ENCODE assay signal across 21 cellular contexts in the genomic region with DNA sequence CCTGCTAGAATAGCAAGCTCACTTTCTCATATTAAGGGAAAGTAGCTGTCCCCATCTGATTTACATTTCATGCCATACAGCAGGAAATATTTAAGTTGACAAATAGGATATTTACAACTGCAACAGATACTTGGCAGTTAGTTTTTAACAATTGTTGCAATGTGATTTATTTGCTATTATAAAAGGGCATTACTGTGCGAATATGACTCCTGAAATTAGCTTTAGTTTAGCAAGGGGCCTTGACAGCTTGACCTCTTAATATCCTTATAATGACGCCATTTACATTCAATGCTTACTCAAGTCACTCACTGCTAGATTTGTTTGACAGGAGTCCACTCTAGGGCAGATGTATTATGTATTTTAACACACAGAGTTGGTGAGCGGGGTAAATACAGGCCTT. TPM values are rescaled to one million over a fixed set of nuclear protein-coding genes. Genes with fewer than 3 reads are reported as not detected.
A peak's percentile ranks its signal among the peaks of the same experiment; 100 is the strongest.
DNase-seq lines count a peak whose midpoint lies in the region; ATAC-seq, FAIRE-seq and TF ChIP-seq lines count a peak whose summit lies in the region.
"Had no signal": no experiment of that assay in that cellular context is flagged by ENCODE, and none has a peak within 500 bp of the region (broad histone marks: within the 10 kb centered on the region; RNA-seq: fewer than 3 reads in every experiment).

No MANE protein-coding gene starts in this region.

- 95% methylated on average over 3 of the region's 3 CpGs for WGBS in A549 (ENCODE audit: missing lambda C conversion rate)

- no peak for TF ChIP-seq EP300 in A549 (IDR thresholded peaks at IDR 0.05)

- peak; percentile 49 for FAIRE-seq in A549 (lab: Jason Lieb, UNC)
- FAIRE-seq: D721Med, GM12878 had no signal

- no peak overlapping the region for H3K4me3 Mint-ChIP-seq in T-helper 17 cell
- H3K4me3 Mint-ChIP-seq: B cell; CD4-positive, CD25-positive, alpha-beta regulatory T cell; CD8-positive, alpha-beta T cell; GM23338; H9 had no signal

- no peak for TF ChIP-seq RAD21 in A549 (conservative IDR thresholded peaks at IDR 0.05 in 1 of 2, IDR thresholded peaks at IDR 0.05 in 1 of 2)

- no peaks in the 10 kb centered on the region for H3K9me3 ChIP-seq in A549
- no peaks in the 10 kb centered on the region for H3K9me3 ChIP-seq in HEK293 (ENCODE audit: control insufficient read depth, insufficient read depth, low read depth, low read length)
- no peaks in the 10 kb centered on the region for H3K9me3 ChIP-seq in SK-N-MC (ENCODE audit: low read depth, low read length)
- no peaks in the 10 kb centered on the region for H3K9me3 ChIP-seq in T-helper 17 cell (ENCODE audit: control insufficient read depth, low read length, poor library complexity, severe bottlenecking)
- H3K9me3 ChIP-seq: BLaER1 had no signal

- H3K4me1 ChIP-seq in A549 (no peaks in the 10 kb centered on the region), HEK293 (ENCODE audit: control insufficient read depth, insufficient read depth, low read length) (no peaks in the 10 kb centered on the region)
- H3K4me1 ChIP-seq: BLaER1 had no signal

- CTCF ChIA-PET in A549 (lab: Yijun Ruan, JAX) = interaction anchor here (2.0 to 2.2 kb wide), 2 partner anchors 370 to 373 kb away, joined by 9 to 10 read pairs; no protein-coding TSS in a partner anchor
- CTCF ChIA-PET in HEK293 (lab: Yijun Ruan, JAX) = interaction anchor here (1.2 kb wide), 1 partner anchor 9 kb away, joined by 7 read pairs; no protein-coding TSS in a partner anchor

- H3K27me3 Mint-ChIP-seq in T-helper 17 cell = no peaks in the 10 kb centered on the region
- H3K27me3 Mint-ChIP-seq: B cell had no signal

- ATAC-seq in A549 (no peak), GM19035 (IDR thresholded peaks at IDR 0.05; ENCODE audit: unreplicated experiment) (no peak), T-helper 17 cell (no peak)
- ATAC-seq: CD8-positive, alpha-beta T cell; GM12878; GM23338; HCT116 had no signal

- no peak overlapping the region for H3K9ac ChIP-seq in SK-N-MC (ENCODE audit: insufficient read length)
- H3K9ac ChIP-seq: BLaER1 had no signal

- H3K27ac Mint-ChIP-seq in T-helper 17 cell = no peak overlapping the region
- H3K27ac Mint-ChIP-seq: B cell; CD4-positive, CD25-positive, alpha-beta regulatory T cell; CD8-positive, alpha-beta T cell; GM23338; H9 had no signal

- TF ChIP-seq CTCF in A549 (IDR thresholded peaks at IDR 0.05) = no peak
- TF ChIP-seq CTCF in HEK293 (tag by site-specific recombination; IDR thresholded peaks at IDR 0.05) = no peak

- no peak overlapping the region for H3K4me3 ChIP-seq in A549
- no peak overlapping the region for H3K4me3 ChIP-seq in HEK293 (ENCODE audit: low read depth, low read length)
- no peak overlapping the region for H3K4me3 ChIP-seq in SK-N-MC
- H3K4me3 ChIP-seq: BLaER1, GM12878, GM23338 had no signal

- DNase-seq in A549 (ENCODE audit: low read depth in 1 of 2, low spot score in 1 of 2) (no peak), NCI-H69 (lab: John Stamatoyannopoulos, UW) (peak; percentile 83), SK-N-MC (ENCODE audit: low read depth, low spot score) (no peak), dermis blood vessel endothelial cell (no peak), T-helper 17 cell (no peak)
- DNase-seq: CD4-positive, CD25-positive, alpha-beta regulatory T cell; CD8-positive, alpha-beta T cell; DMS 273 treated with DMSO at 0.1 percent for 48 hours; DMS79; EL; GDM1; H9 had no signal

- no peak overlapping the region for H3K4me2 ChIP-seq in A549
- H3K4me2 ChIP-seq: BLaER1, GM23338 had no signal

- H3K36me3 Mint-ChIP-seq in T-helper 17 cell (ENCODE audit: low read depth) = peaks cover 2% of the 10 kb centered on the region
- H3K36me3 Mint-ChIP-seq: CD4-positive, CD25-positive, alpha-beta regulatory T cell; CD8-positive, alpha-beta T cell had no signal

- POLR2A ChIA-PET in A549 (lab: Yijun Ruan, JAX) (no interaction called here), HEK293 (lab: Yijun Ruan, JAX) (interaction anchor here (0.7 kb wide), 1 partner anchor 966 kb away, joined by 3 read pairs; no protein-coding TSS in a partner anchor)

- no peak for TF ChIP-seq POLR2A in A549 (IDR thresholded peaks at IDR 0.05; ENCODE audit: low read length)

- no peaks in the 10 kb centered on the region for H3K36me3 ChIP-seq in HEK293 (ENCODE audit: control insufficient read depth in 2 of 2, insufficient read depth in 1 of 2, low read length in 2 of 2)
- H3K36me3 ChIP-seq in SK-N-MC (ENCODE audit: insufficient read depth, low read length) = no peaks in the 10 kb centered on the region
- H3K36me3 ChIP-seq: BLaER1 had no signal

- H3K27ac ChIP-seq in A549 = no peak overlapping the region
- no peak overlapping the region for H3K27ac ChIP-seq in HEK293 (ENCODE audit: extremely low read depth, low read depth, low read length)
- H3K27ac ChIP-seq in SK-N-MC = peak overlapping the region; percentile 7; the same call in 1 of the 2 replicates
- H3K27ac ChIP-seq: BLaER1, C4-2B had no signal

- no peaks in the 10 kb centered on the region for H3K4me1 Mint-ChIP-seq in T-helper 17 cell
- H3K4me1 Mint-ChIP-seq: B cell; CD4-positive, CD25-positive, alpha-beta regulatory T cell had no signal

TF ChIP-seq in A549, 52 proteins besides CTCF, POLR2A, EP300 and RAD21:
- TF ChIP-seq KDM1A (IDR thresholded peaks at IDR 0.05; ENCODE audit: low read depth) (no peak), MYC (IDR thresholded peaks at IDR 0.05; ENCODE audit: borderline replicate concordance, low read length) (no peak), GATA3 (IDR thresholded peaks at IDR 0.05; ENCODE audit: borderline replicate concordance) (no peak), RNF2 (IDR thresholded peaks at IDR 0.05; ENCODE audit: borderline replicate concordance, low read depth) (no peak), ZFP36 (IDR thresholded peaks at IDR 0.05; ENCODE audit: borderline replicate concordance, partially characterized antibody) (no peak)

TF ChIP-seq in HEK293, 187 proteins besides CTCF, POLR2A, EP300 and RAD21:
- TF ChIP-seq ZNF621 (tag by site-specific recombination; IDR thresholded peaks at IDR 0.05) = no peak
- TF ChIP-seq ZNF670 (tag by site-specific recombination; IDR thresholded peaks at IDR 0.05; ENCODE audit: low read depth) = no peak
- 0 out of 2 replicates have a peak, but pooled peaks have one; percentile 2 for TF ChIP-seq GLI2 (tag by site-specific recombination; IDR thresholded peaks at IDR 0.05; ENCODE audit: borderline replicate concordance, low read depth)
- TF ChIP-seq, protein P1, sequence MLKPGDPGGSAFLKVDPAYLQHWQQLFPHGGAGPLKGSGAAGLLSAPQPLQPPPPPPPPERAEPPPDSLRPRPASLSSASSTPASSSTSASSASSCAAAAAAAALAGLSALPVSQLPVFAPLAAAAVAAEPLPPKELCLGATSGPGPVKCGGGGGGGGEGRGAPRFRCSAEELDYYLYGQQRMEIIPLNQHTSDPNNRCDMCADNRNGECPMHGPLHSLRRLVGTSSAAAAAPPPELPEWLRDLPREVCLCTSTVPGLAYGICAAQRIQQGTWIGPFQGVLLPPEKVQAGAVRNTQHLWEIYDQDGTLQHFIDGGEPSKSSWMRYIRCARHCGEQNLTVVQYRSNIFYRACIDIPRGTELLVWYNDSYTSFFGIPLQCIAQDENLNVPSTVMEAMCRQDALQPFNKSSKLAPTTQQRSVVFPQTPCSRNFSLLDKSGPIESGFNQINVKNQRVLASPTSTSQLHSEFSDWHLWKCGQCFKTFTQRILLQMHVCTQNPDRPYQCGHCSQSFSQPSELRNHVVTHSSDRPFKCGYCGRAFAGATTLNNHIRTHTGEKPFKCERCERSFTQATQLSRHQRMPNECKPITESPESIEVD (tag by site-specific recombination; IDR thresholded peaks at IDR 0.05) = peak; percentile 69; the same call in 1 of the 2 replicates
- TF ChIP-seq ZBTB48 (tag by site-specific recombination; IDR thresholded peaks at IDR 0.05) = no peak
- 0 out of 2 replicates have a peak, but pooled peaks have one; percentile 32 for TF ChIP-seq PRDM1 (tag by site-specific recombination; IDR thresholded peaks at IDR 0.05)
- no peak for TF ChIP-seq ZNF394 (tag by site-specific recombination; IDR thresholded peaks at IDR 0.05; ENCODE audit: borderline replicate concordance)
- no peak for TF ChIP-seq ZNF549 (tag by site-specific recombination; IDR thresholded peaks at IDR 0.05)
TF ChIP-seq in HEK293: peak in this region for 3.

RNA-seq across cellular contexts. Expression of a gene that starts 58.1 kb away (rescaled TPM):
- 3.7 and 5.9 TPM in 2 replicates for polyA plus RNA-seq in A549 (2011; rRNA removed)
- 6.8 and 9.3 TPM in 2 replicates for polyA plus RNA-seq in A549 (2012; cell fraction: cytosol; rRNA removed)
- 4.2 and 7.0 TPM in 2 replicates for polyA plus RNA-seq in A549 (2012; cell fraction: nucleus; rRNA removed)
- polyA plus RNA-seq in A549 (2017; fragmentation: RNase III; extraction: RNeasy Plus Mini Kit Qiagen cat#74134 plus additional on column Dnase treatment) = 3.6 to 3.7 TPM (median 3.6 TPM) in 3 replicates
- polyA minus RNA-seq in A549 (2011; rRNA and poly(A)+ RNA removed) = 3.1 and 4.4 TPM in 2 replicates
- total RNA-seq in dermis blood vessel endothelial cell = 1.5 and 1.6 TPM in 2 replicates
- 1 to 10 TPM; 7.7 to 8.7 TPM for total RNA-seq in T-helper 17 cell
